In the genomic region with DNA sequence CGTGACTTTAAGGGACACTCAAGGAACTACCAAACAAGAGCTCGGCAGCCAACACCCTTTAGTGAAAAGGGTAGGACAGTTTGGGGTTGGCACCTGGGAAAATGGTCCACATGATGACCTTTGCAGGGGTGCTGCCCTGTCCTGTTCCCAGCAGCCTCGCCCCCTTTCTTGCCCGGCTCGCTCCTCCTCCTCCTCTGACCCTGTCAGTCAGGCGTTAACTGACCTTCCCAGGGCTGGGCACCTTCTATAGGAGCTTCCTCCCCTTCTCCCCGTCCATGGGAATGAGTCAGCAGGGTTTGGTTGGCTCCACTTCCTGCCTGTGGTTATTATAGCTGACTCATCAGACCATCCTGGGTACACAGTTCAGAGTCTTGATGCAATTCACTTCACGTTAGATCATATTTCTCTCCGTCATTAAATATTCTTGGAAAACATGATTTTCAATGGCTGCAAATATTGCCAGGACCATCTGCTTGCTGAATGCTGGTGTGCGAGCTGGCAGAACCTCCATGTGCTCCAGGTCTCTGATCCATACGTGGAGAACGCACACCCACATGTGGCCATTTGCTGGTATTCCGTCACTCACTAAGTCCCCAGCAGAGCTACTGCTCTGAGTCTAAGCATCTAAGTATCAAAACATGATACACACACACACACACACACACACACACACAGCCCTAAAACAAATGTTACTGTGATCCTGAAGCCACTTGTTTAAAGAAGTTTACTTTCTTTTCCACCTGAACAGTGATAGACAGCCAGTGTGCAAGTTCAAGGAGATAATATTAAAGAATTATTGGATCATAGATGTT, we compare ENCODE assay signal across 8 cellular contexts.
DNase-seq lines count a peak whose midpoint lies in the region; TF ChIP-seq lines count a peak whose summit lies in the region.

No MANE protein-coding gene starts in this region.

- peak overlapping the region; percentile 33 for H3K4me3 ChIP-seq in HL-60 (replicated peaks; ENCODE audit: insufficient read depth, low read length)

- peak overlapping the region; percentile 62 for H3K27ac ChIP-seq in HL-60 (replicated peaks)

- peak; percentile 82 for DNase-seq in COLO668 (lab: John Stamatoyannopoulos, UW; ENCODE audit: unreplicated experiment)
- DNase-seq in HL-60 (ENCODE audit: low read depth in 1 of 2, low spot score in 1 of 2) = peak; percentile 94 to 95
- DNase-seq in OCI-M1 (lab: John Stamatoyannopoulos, UW) = peak; percentile 97
- DNase-seq in activated T-cell treated with anti-CD3 and anti-CD28 coated beads, Interleukin-2, amount 50 U/mL, for 1 hour = peak; percentile 30
- peak; percentile 100 for DNase-seq in fibroblast of peridontal ligament (ENCODE audit: extremely low read depth)
- peak; percentile 91 for DNase-seq in osteocyte (ENCODE audit: extremely low spot score, unreplicated experiment)
- DNase-seq in ureter (ENCODE audit: low spot score) = peak; percentile 84
- DNase-seq in retina = no peak

- H3K27me3 Mint-ChIP-seq in osteocyte (ENCODE audit: unreplicated experiment) = no peaks in the 10 kb centered on the region

- peak; percentile 9 for TF ChIP-seq CTCF in HL-60 (IDR thresholded peaks at IDR 0.05; ENCODE audit: insufficient read depth, low read length)
- TF ChIP-seq CTCF in osteocyte (IDR thresholded peaks at IDR 0.05) = peak; percentile 51

- H3K27ac Mint-ChIP-seq in osteocyte (ENCODE audit: unreplicated experiment) = peak overlapping the region; percentile 94

- no peaks in the 10 kb centered on the region for H3K27me3 ChIP-seq in HL-60 (ENCODE audit: insufficient read depth, poor library complexity, severe bottlenecking)

- peak overlapping the region; percentile 27 for H3K4me3 Mint-ChIP-seq in osteocyte (ENCODE audit: unreplicated experiment)

- peaks cover 4% of the 10 kb centered on the region for H3K36me3 Mint-ChIP-seq in osteocyte (ENCODE audit: unreplicated experiment)

- H3K4me1 Mint-ChIP-seq in osteocyte (ENCODE audit: unreplicated experiment) = peaks cover 35% of the 10 kb centered on the region

- peaks cover 7% of the 10 kb centered on the region for H3K9me3 Mint-ChIP-seq in osteocyte (ENCODE audit: unreplicated experiment)
